18 cellular contexts compared by ENCODE assay signal in the genomic region with DNA sequence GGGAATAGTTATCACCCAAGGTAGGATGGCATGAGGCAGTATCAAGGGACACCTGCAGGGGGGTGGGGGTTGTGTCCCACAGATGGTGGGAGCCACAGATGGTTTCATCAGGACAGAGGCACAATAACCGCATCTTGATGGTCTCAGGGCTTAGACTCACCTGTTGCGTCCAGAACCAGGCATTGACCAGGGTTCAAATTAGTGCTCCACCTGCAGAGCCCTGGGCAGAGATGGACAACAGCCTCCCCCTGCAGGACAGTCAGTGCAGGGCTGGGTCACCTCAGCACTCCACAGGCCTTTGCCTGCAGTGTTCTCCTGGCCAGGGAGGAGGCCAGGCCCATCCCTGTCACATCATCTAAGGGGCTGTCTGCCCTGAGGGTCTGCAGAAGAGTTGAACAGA. TPM values are rescaled to one million over a fixed set of nuclear protein-coding genes. Genes with fewer than 3 reads are reported as not detected.
A peak's percentile ranks its signal among the peaks of the same experiment; 100 is the strongest.
DNase-seq lines count a peak whose midpoint lies in the region; ATAC-seq, FAIRE-seq and TF ChIP-seq lines count a peak whose summit lies in the region.
"Had no signal": no experiment of that assay in that cellular context is flagged by ENCODE, and none has a peak within 500 bp of the region (broad histone marks: within the 10 kb centered on the region; RNA-seq: fewer than 3 reads in every experiment).

No MANE protein-coding gene starts in this region.

- DNase-seq in HFFc6: no peak
- DNase-seq in bronchial epithelial cell (ENCODE audit: low read depth): no peak
- DNase-seq in mucosa of descending colon: peak in 1 of 3 donors; percentile 9
- no peak for DNase-seq in uterus
- no peak for DNase-seq in A172 (ENCODE audit: low spot score)
- DNase-seq: Caco-2; CD4-positive, CD25-positive, alpha-beta regulatory T cell; DMS153; MM.1S; NCI-H1105 treated with DMSO at 0.1 percent for 48 hours; NCI-H1694 treated with DMSO at 0.1 percent for 48 hours; NCI-H2107; NCI-H226; NCI-H524 treated with DMSO at 0.1 percent for 48 hours; SHP77; SK-N-SH had no signal

- H3K4me3 ChIP-seq in bronchial epithelial cell (ENCODE audit: low read depth, low read length): no peak overlapping the region
- no peak overlapping the region for H3K4me3 ChIP-seq in mucosa of descending colon
- H3K4me3 ChIP-seq in uterus: no peak overlapping the region

- peaks cover 27% of the 10 kb centered on the region for H3K27me3 Mint-ChIP-seq in HFFc6 (ENCODE audit: insufficient read depth)

- no peak overlapping the region for H3K27ac Mint-ChIP-seq in HFFc6
- H3K27ac Mint-ChIP-seq: CD4-positive, CD25-positive, alpha-beta regulatory T cell had no signal

- H3K36me3 ChIP-seq in bronchial epithelial cell (ENCODE audit: control insufficient read depth, insufficient read depth, low read length): no peaks in the 10 kb centered on the region
- no peaks in the 10 kb centered on the region for H3K36me3 ChIP-seq in mucosa of descending colon (ENCODE audit: low read depth)
- no peaks in the 10 kb centered on the region for H3K36me3 ChIP-seq in uterus

- H3K4me3 Mint-ChIP-seq in HFFc6: no peak overlapping the region
- H3K4me3 Mint-ChIP-seq: CD4-positive, CD25-positive, alpha-beta regulatory T cell had no signal

- TF ChIP-seq CTCF in GM12872 (IDR thresholded peaks at IDR 0.05; ENCODE audit: insufficient read depth, low read depth, low read length) (peak; percentile 18; the same call in 1 of the 3 replicates), HFFc6 (IDR thresholded peaks at IDR 0.05) (peak; percentile 28), bronchial epithelial cell (IDR thresholded peaks at IDR 0.05; ENCODE audit: insufficient read depth, low read length, severe bottlenecking) (peak; percentile 8), mucosa of descending colon (IDR thresholded peaks at IDR 0.05) (no peak), uterus (IDR thresholded peaks at IDR 0.05) (no peak)

- no peaks in the 10 kb centered on the region for H3K36me3 Mint-ChIP-seq in HFFc6 (ENCODE audit: low read depth)
- H3K36me3 Mint-ChIP-seq: CD4-positive, CD25-positive, alpha-beta regulatory T cell had no signal

- no peak for TF ChIP-seq POLR2A in uterus (IDR thresholded peaks at IDR 0.05)

- no peaks in the 10 kb centered on the region for H3K9me3 Mint-ChIP-seq in HFFc6

- FAIRE-seq in bronchial epithelial cell (lab: Jason Lieb, UNC): peak; percentile 47

- H3K9me3 ChIP-seq in mucosa of descending colon: no peaks in the 10 kb centered on the region
- H3K9me3 ChIP-seq in uterus: no peaks in the 10 kb centered on the region
- H3K9me3 ChIP-seq: Caco-2, SK-N-SH had no signal

- no peaks in the 10 kb centered on the region for H3K4me1 Mint-ChIP-seq in HFFc6 (ENCODE audit: low read depth)
- H3K4me1 Mint-ChIP-seq: CD4-positive, CD25-positive, alpha-beta regulatory T cell had no signal

- H3K4me1 ChIP-seq in mucosa of descending colon (ENCODE audit: low read depth): no peaks in the 10 kb centered on the region
- H3K4me1 ChIP-seq in uterus: no peaks in the 10 kb centered on the region
- H3K4me1 ChIP-seq: Caco-2 had no signal

- H3K27me3 ChIP-seq in bronchial epithelial cell (ENCODE audit: control insufficient read depth, insufficient read depth, low read length) (no peaks in the 10 kb centered on the region), uterus (no peaks in the 10 kb centered on the region)

- no peak overlapping the region for H3K27ac ChIP-seq in uterus

- intact Hi-C loops in mucosa of descending colon (cut with DNase I, micrococcal nuclease): no loop called here
- intact Hi-C loops in uterus (cut with DNase I; ENCODE audit: low total_unique reads): no loop called here

- ATAC-seq in mucosa of descending colon: peak; percentile 30
- no peak for ATAC-seq in GM19463 (IDR thresholded peaks at IDR 0.05; ENCODE audit: unreplicated experiment)

RNA-seq across cellular contexts. Expression of a gene that starts 14.5 kb away (rescaled TPM):
- total RNA-seq in HFFc6 (2021; fragmentation: NEBNext Ultra II Directional; extraction: Animal tissue kit (Norgen Biotek cat#: 25700)): not detected
- total RNA-seq in bronchial epithelial cell (1.6 and 1.7 TPM in 2 replicates), mucosa of descending colon (1,000 to 10,000 TPM in 2 of 3 donors, 100 to 1,000 TPM in 1; 591 to 2,323 (median 1,343) TPM), uterus (10 to 100 TPM in 2 of 4 donors, under 1 TPM in 2; 0.51 to 24.7 (median 6.5) TPM)
- 0.67 and 2.2 TPM in 2 replicates for total RNA-seq in A172 (2014; rRNA removed; shearing (Covaris generic))

RNA-seq across cellular contexts. Expression of a gene that starts 51.9 kb away (rescaled TPM):
- not detected for total RNA-seq in HFFc6 (2021; fragmentation: NEBNext Ultra II Directional; extraction: Animal tissue kit (Norgen Biotek cat#: 25700))
- total RNA-seq in bronchial epithelial cell: not detected in 2 replicates
- total RNA-seq in mucosa of descending colon: 1 to 10 TPM in 2 of 3 donors, under 1 TPM in 1; 0.32 to 5.1 (median 1.1) TPM
- total RNA-seq in uterus: under 1 TPM in 2 of 4 donors, not detected in 2; 0.14 to 0.51 TPM
- total RNA-seq in A172 (2014; rRNA removed; shearing (Covaris generic)): not detected in 2 replicates
- total RNA-seq: Caco-2; CD4-positive, CD25-positive, alpha-beta regulatory T cell had no signal

Comparison
In these comparisons a context has a peak if more than half of its experiments do, and no peak if none do; other contexts are left out.
1. CTCF ChIP-seq: peak in GM12872 (single experiment), HFFc6 (single experiment) and bronchial epithelial cell (single experiment); none in mucosa of descending colon (single experiment) and uterus (0 of 4).
2. RNA of a gene that starts 14.5 kb away (total RNA-seq): 591 to 2,323 TPM in mucosa of descending colon; 0.51 to 24.7 TPM in uterus, 0.67 to 2.2 TPM in A172, 1.6 to 1.7 TPM in bronchial epithelial cell and not detected in HFFc6; every median in the first group is over 10 times any median in the second.